ENCODE assay signal across 33 cellular contexts in the genomic region with DNA sequence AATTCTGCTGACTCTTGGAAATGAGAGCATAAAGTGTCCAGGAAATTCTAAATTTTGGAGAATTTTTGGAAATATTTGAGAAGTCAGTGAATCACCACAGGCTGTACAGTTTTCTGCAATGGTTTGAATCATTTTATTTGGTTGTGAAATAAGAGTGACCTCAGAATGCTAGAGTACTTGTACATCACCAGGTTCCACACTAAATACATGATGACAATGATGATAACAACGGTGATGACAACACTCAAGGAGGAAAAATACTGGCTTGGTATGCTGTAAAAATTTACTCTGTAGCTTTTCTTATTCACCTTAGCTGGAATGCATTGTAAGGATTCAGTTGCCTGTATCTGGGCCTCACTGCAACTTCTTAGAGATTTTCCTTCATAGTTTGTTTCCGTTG. TPM values are rescaled to one million over a fixed set of nuclear protein-coding genes. Genes with fewer than 3 reads are reported as not detected.
"Had no signal": no experiment of that assay in that cellular context is flagged by ENCODE, and none has a peak within 500 bp of the region (broad histone marks: within the 10 kb centered on the region; RNA-seq: fewer than 3 reads in every experiment).

No MANE protein-coding gene starts in this region.

- H3K27me3 ChIP-seq: Peyer's patch had no signal

- DNase-seq: activated B cell treated with CpG ODN at 0.5 μM for 24 hours; activated CD4-positive, alpha-beta memory T cell treated with anti-CD3 and anti-CD28 coated beads, Interleukin-2, amount 10 ng/mL, durations not matched to agents 7 days and 5 days; activated CD4-positive, alpha-beta T cell treated with anti-CD3 and anti-CD28 coated beads for 48 hours; activated CD4-positive, CD25-positive, alpha-beta regulatory T cell treated with anti-CD3 and anti-CD28 coated beads, Interleukin-2, amount 50 U/mL, for 72 hours; activated CD8-positive, alpha-beta memory T cell treated with anti-CD3 and anti-CD28 coated beads for 24 hours; activated CD8-positive, alpha-beta memory T cell treated with anti-CD3 and anti-CD28 coated beads, Interleukin-2, amount 10 ng/mL, durations not matched to agents 7 days and 5 days; activated CD8-positive, alpha-beta memory T cell treated with anti-CD3 and anti-CD28 coated beads, Interleukin-2, amount 50 U/mL, for 48 hours; activated effector memory CD4-positive, alpha-beta T cell treated with Interleukin-2 at 50 U/mL for 16 hours; activated naive CD4-positive, alpha-beta T cell treated with anti-CD3 and anti-CD28 coated beads, Interleukin-2, amount 10 ng/mL, durations not matched to agents 7 days and 5 days; activated naive CD8-positive, alpha-beta T cell treated with anti-CD3 and anti-CD28 coated beads, Interleukin-2, amount 50 U/mL, for 24 hours; activated T-cell treated with anti-CD3 and anti-CD28 coated beads, Interleukin-2, amount 50 U/mL, for 48 hours; anterior cingulate cortex; central memory CD4-positive, alpha-beta T cell; MM.1S; NCI-H1092 treated with DMSO at 0.1 percent for 48 hours; NCI-H146; NCI-H2029 treated with DMSO at 0.1 percent for 48 hours; NCI-H2107; NCI-H226; NCI-H446 treated with DMSO at 0.1 percent for 48 hours; NCI-H524; NCI-H69; NCI-H82; PC-3; Peyer's patch; RPMI8226; SHP77 treated with DMSO at 0.1 percent for 48 hours; SW 1271; T-helper 1 cell; T-helper 2 cell; T-helper 9 cell had no signal

- ATAC-seq: activated CD8-positive, alpha-beta memory T cell treated with anti-CD3 and anti-CD28 coated beads, Interleukin-2, amount 10 ng/mL, durations not matched to agents 7 days and 5 days; activated naive CD8-positive, alpha-beta T cell treated with anti-CD3 and anti-CD28 coated beads, Interleukin-2, amount 50 U/mL, for 24 hours; PC-3 had no signal

- H3K36me3 ChIP-seq: Peyer's patch had no signal

- H3K27ac ChIP-seq: KMS-11, Peyer's patch had no signal

- H3K4me3 ChIP-seq: Peyer's patch had no signal

- H3K4me1 ChIP-seq: Peyer's patch had no signal

- H3K9me3 ChIP-seq: Peyer's patch had no signal

RNA-seq across cellular contexts. Expression of a gene that starts 30.4 kb away (rescaled TPM):
- total RNA-seq: activated B cell treated with CpG ODN at 0.5 μM for 24 hours; activated CD4-positive, alpha-beta memory T cell treated with anti-CD3 and anti-CD28 coated beads, Interleukin-2, amount 10 ng/mL, durations not matched to agents 7 days and 5 days; activated CD8-positive, alpha-beta memory T cell treated with anti-CD3 and anti-CD28 coated beads, Interleukin-2, amount 10 ng/mL, durations not matched to agents 7 days and 5 days; LHCN-M2; PC-3 had no signal
